In the genomic region with DNA sequence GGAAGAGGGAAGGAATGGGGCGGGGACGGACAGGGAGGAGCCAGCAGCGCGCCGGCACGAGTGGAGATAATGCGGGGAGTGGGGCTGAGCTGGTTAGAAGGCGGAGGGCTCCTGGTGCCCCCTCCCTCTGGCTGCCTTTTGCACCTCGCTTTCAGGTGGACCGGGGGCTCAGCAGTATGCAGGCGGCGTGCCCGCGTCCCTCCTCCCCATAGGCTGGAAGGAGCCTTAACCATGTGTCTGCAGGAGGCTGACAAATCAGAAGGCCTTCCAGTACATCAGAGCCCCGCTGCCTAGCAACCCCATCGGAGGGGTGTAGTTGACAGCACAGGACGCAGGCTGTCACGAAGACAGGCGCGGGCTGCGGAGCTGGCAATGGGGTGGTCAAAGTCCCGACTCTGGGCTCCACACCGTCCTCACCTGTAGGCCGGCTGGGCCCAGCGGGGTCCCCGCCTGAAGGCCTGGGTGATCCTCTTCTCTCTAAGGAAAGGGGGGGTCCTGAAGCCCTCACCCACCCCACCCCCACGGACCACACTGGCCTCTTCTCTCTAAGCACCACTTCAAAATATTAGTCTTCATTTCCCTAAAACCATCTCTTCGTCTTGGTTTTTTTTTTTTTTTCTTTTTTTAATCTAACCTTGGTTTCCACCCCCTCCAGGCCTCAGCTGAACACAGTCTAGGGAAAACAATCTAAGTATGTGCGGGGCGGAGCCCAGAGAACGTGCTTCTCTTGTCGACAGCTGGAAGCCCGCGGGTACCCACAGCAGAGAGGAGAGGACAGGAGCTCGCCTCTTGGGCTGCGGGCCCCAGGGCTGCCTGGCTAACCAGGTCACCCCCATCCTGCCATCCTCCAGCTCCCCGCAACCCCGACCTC, we compare ENCODE assay signal across 1 cellular context.
TF ChIP-seq lines count a peak whose summit lies in the region.

No MANE protein-coding gene starts in this region.

TF ChIP-seq in HepG2, 621 proteins besides CTCF, POLR2A, EP300 and RAD21 (continued from another document):
- TF ChIP-seq, protein P1, sequence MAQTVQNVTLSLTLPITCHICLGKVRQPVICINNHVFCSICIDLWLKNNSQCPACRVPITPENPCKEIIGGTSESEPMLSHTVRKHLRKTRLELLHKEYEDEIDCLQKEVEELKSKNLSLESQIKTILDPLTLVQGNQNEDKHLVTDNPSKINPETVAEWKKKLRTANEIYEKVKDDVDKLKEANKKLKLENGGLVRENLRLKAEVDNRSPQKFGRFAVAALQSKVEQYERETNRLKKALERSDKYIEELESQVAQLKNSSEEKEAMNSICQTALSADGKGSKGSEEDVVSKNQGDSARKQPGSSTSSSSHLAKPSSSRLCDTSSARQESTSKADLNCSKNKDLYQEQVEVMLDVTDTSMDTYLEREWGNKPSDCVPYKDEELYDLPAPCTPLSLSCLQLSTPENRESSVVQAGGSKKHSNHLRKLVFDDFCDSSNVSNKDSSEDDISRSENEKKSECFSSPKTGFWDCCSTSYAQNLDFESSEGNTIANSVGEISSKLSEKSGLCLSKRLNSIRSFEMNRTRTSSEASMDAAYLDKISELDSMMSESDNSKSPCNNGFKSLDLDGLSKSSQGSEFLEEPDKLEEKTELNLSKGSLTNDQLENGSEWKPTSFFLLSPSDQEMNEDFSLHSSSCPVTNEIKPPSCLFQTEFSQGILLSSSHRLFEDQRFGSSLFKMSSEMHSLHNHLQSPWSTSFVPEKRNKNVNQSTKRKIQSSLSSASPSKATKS (CRISPR knock-in tag; IDR thresholded peaks at IDR 0.05): 0 out of 2 replicates have a peak, but pooled peaks have one; percentile 40
- TF ChIP-seq ZFP36L1 (CRISPR knock-in tag; IDR thresholded peaks at IDR 0.05): 0 out of 2 replicates have a peak, but pooled peaks have one; percentile 8
- TF ChIP-seq PRPF4 (IDR thresholded peaks at IDR 0.05; ENCODE audit: low read depth, low read length, poor library complexity, severe bottlenecking): no peak
- 0 out of 2 replicates have a peak, but pooled peaks have one; percentile 0 for TF ChIP-seq NRL (CRISPR knock-in tag; IDR thresholded peaks at IDR 0.05; ENCODE audit: borderline replicate concordance)
